In genomic region chr4:102430511-102430910, GRCh38 we compare ENCODE assay signal across 9 cellular contexts.
DNase-seq lines count a peak whose midpoint lies in the region; ATAC-seq and TF ChIP-seq lines count a peak whose summit lies in the region.
"Had no signal": no experiment of that assay in that cellular context is flagged by ENCODE, and none has a peak within 500 bp of the region (broad histone marks: within the 10 kb centered on the region; RNA-seq: fewer than 3 reads in every experiment).

No MANE protein-coding gene starts in this region.

- TF ChIP-seq CTCF in cardiac muscle cell (IDR thresholded peaks at IDR 0.05; ENCODE audit: low read depth, low read length) (no peak), fibroblast of mammary gland (conservative IDR thresholded peaks at IDR 0.05; ENCODE audit: control insufficient read depth, insufficient read depth, low read depth, low read length) (no peak), psoas muscle (IDR thresholded peaks at IDR 0.05) (no peak)

- H3K27me3 ChIP-seq in cardiac muscle cell = no peaks in the 10 kb centered on the region
- no peaks in the 10 kb centered on the region for H3K27me3 ChIP-seq in psoas muscle (ENCODE audit: insufficient read depth in 3 of 3, low read length in 2 of 3)

- no peaks in the 10 kb centered on the region for H3K4me1 ChIP-seq in cardiac muscle cell (ENCODE audit: low read depth)
- no peaks in the 10 kb centered on the region for H3K4me1 ChIP-seq in psoas muscle

- 11 to 29% (median 18%) methylated on average over 2 of the region's 2 CpGs for WGBS in psoas muscle, 3 donors

- H3K36me3 ChIP-seq in cardiac muscle cell (no peaks in the 10 kb centered on the region), SK-N-MC (ENCODE audit: insufficient read depth, low read length) (no peaks in the 10 kb centered on the region), psoas muscle (ENCODE audit: insufficient read depth in 1 of 2, low read depth in 1 of 2) (no peaks in the 10 kb centered on the region)

- H3K27ac ChIP-seq in cardiac muscle cell (no peak overlapping the region), SK-N-MC (peak overlapping the region; percentile 84), psoas muscle (peak overlapping the region; percentile 58)

- H3K9me3 ChIP-seq in cardiac muscle cell (ENCODE audit: low read depth) (no peaks in the 10 kb centered on the region), SK-N-MC (ENCODE audit: low read depth, low read length) (peaks cover 5% of the 10 kb centered on the region), psoas muscle (no peaks in the 10 kb centered on the region)

- intact Hi-C loops in cardiac septum (cut with DNase I) (loop anchor here (2.0 to 5.0 kb wide), 4 partner anchors 72 to 662 kb away; partner anchors contain the start of genes NFKB1 and SLC39A8), psoas muscle (cut with DNase I) (loop anchor here in 1 of 2 donors (5.0 kb wide), 2 partner anchors 582 to 667 kb away; partner anchors contain the start of gene BDH2)

- H3K9ac ChIP-seq in SK-N-MC (ENCODE audit: insufficient read length) = peak overlapping the region; percentile 93

- H3K4me3 ChIP-seq in cardiac muscle cell (peak overlapping the region; percentile 43), SK-N-MC (peak overlapping the region; percentile 86), fibroblast of mammary gland (ENCODE audit: control insufficient read depth, low read depth, low read length) (peak overlapping the region; percentile 62), psoas muscle (peak overlapping the region; percentile 70)
- H3K4me3 ChIP-seq: lung had no signal

- ATAC-seq in psoas muscle (no peak), GM21825 (IDR thresholded peaks at IDR 0.05; ENCODE audit: unreplicated experiment) (no peak)

- DNase-seq in cardiac muscle cell (ENCODE audit: low read depth in 1 of 2, low spot score in 1 of 2) = peak in 1 of 2 donors; percentile 39
- no peak for DNase-seq in cardiac septum (ENCODE audit: low spot score)
- no peak for DNase-seq in SK-N-MC (ENCODE audit: low read depth, low spot score)
- DNase-seq in fibroblast of mammary gland (ENCODE audit: low read depth) = peak; percentile 39
- no peak for DNase-seq in psoas muscle
- DNase-seq in stimulated activated CD4-positive, alpha-beta T cell treated with anti-CD3 and anti-CD28 coated beads, Interleukin-1b, Interleukin-23, amount 100 ng/mL, for 48 hours = no peak
- no peak for DNase-seq in stimulated activated CD8-positive, alpha-beta memory T cell treated with anti-CD3 and anti-CD28 coated beads, Interleukin-4, amount 100 ng/mL, for 48 hours
